In the genomic region with DNA sequence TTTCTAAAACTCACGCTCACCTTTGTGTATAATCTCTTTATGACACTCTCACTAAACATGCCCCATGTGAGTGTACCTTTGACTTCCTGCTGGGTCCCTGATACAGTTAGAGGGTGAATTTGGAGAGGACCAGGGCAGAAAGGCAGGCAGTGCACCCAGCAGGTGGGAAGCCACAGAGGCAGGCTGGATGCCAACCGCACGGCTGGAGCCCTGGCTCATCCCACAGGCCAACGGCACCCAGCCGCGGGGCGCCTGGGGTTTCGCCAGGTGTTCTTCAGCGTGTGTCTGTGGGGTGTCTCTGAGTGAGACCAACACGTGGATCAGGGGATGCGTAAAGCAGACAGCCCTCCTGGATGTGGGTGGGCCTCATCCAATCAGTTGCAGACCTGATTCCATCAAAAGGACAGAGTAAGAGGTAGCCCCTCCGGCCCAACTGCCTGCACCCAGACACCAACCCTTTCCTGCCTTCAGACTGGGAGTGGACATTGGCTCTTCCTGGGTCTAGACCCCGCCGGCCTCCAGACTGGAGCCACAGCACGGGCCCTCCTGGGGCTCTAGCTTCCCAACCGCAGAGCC, we compare ENCODE assay signal across 23 cellular contexts. TPM values are rescaled to one million over a fixed set of nuclear protein-coding genes. Genes with fewer than 3 reads are reported as not detected.
DNase-seq lines count a peak whose midpoint lies in the region; TF ChIP-seq lines count a peak whose summit lies in the region.
"Had no signal": no experiment of that assay in that cellular context is flagged by ENCODE, and none has a peak within 500 bp of the region (broad histone marks: within the 10 kb centered on the region; RNA-seq: fewer than 3 reads in every experiment).

No MANE protein-coding gene starts in this region.

- H3K36me3 ChIP-seq in MG63 (no peaks in the 10 kb centered on the region), osteoblast (ENCODE audit: insufficient read depth, low read length) (no peaks in the 10 kb centered on the region)
- H3K36me3 ChIP-seq: ascending aorta, cardiac muscle cell, HAP-1, thyroid gland had no signal

- H3K4me2 ChIP-seq in osteoblast (ENCODE audit: insufficient read depth, low read length), result no peak overlapping the region

- H3K9me3 ChIP-seq in MG63, result no peaks in the 10 kb centered on the region
- no peaks in the 10 kb centered on the region for H3K9me3 ChIP-seq in osteoblast (ENCODE audit: low read depth, low read length)
- H3K9me3 ChIP-seq: ascending aorta, HAP-1, thyroid gland had no signal

- H3K4me3 ChIP-seq in MG63, result no peak overlapping the region
- H3K4me3 ChIP-seq in osteoblast (ENCODE audit: insufficient read depth, low read length), result no peak overlapping the region
- H3K4me3 ChIP-seq: ascending aorta, cardiac muscle cell, coronary artery, HAP-1, thyroid gland had no signal

- peaks cover 15% of the 10 kb centered on the region for H3K27me3 ChIP-seq in MG63
- H3K27me3 ChIP-seq in osteoblast (ENCODE audit: insufficient read depth, low read length), result peaks cover 40% of the 10 kb centered on the region
- H3K27me3 ChIP-seq: ascending aorta, thyroid gland had no signal

- H3K79me2 ChIP-seq in osteoblast (ENCODE audit: insufficient read depth, low read length), result no peaks in the 10 kb centered on the region

- H3K4me1 ChIP-seq in osteoblast (ENCODE audit: insufficient read depth, low read length), result no peaks in the 10 kb centered on the region
- H3K4me1 ChIP-seq: ascending aorta, HAP-1, thyroid gland had no signal

- H2AFZ ChIP-seq in osteoblast (ENCODE audit: low read length), result no peak overlapping the region

- H3K27ac ChIP-seq in osteoblast (ENCODE audit: low read depth, low read length), result no peak overlapping the region
- H3K27ac ChIP-seq: ascending aorta, cardiac muscle cell, coronary artery, thyroid gland had no signal

- peak; percentile 54 for DNase-seq in DMS153 (lab: John Stamatoyannopoulos, UW)
- no peak for DNase-seq in DMS153 treated with DMSO at 0.1 percent for 48 hours (lab: John Stamatoyannopoulos, UW; ENCODE audit: unreplicated experiment)
- DNase-seq in MG63, result peak; percentile 69
- peak; percentile 96 for DNase-seq in NCI-H345 treated with DMSO at 0.1 percent for 48 hours (lab: John Stamatoyannopoulos, UW; ENCODE audit: unreplicated experiment)
- DNase-seq in osteoblast (ENCODE audit: insufficient read length, low spot score, missing footprints), result peak; percentile 10
- DNase-seq in activated CD4-positive, alpha-beta T cell treated with anti-CD3 and anti-CD28 coated beads for 1 hour, result no peak
- no peak for DNase-seq in activated CD4-positive, alpha-beta T cell treated with anti-CD3 and anti-CD28 coated beads for 4 hours
- no peak for DNase-seq in NCI-H1694 (lab: John Stamatoyannopoulos, UW)
- DNase-seq: 8988T; activated CD4-positive, CD25-positive, alpha-beta regulatory T cell treated with anti-CD3 and anti-CD28 coated beads, Interleukin-2, amount 50 U/mL, for 72 hours; activated effector memory CD4-positive, alpha-beta T cell treated with Interleukin-2 at 50 U/mL for 16 hours; activated naive CD8-positive, alpha-beta T cell treated with anti-CD3 and anti-CD28 coated beads, Interleukin-2, amount 10 ng/mL, durations not matched to agents 7 days and 5 days; AML-193; effector memory CD4-positive, alpha-beta T cell; Karpas-422; left ventricle myocardium superior; naive thymus-derived CD4-positive, alpha-beta T cell; NCI-H526; thyroid gland had no signal

- no peaks in the 10 kb centered on the region for H4K20me1 ChIP-seq in osteoblast (ENCODE audit: insufficient read depth, low read length)

- no peak for TF ChIP-seq CTCF in osteoblast (IDR thresholded peaks at IDR 0.05; ENCODE audit: extremely low read depth, low read depth, low read length)

RNA-seq across cellular contexts. Expression of a gene that starts 51.6 kb away (rescaled TPM):
- 23.9 and 32.4 TPM in 2 replicates for total RNA-seq in MG63 (2014; rRNA removed; shearing (Covaris generic); ENCODE audit: low replicate concordance)
- total RNA-seq in osteoblast, result 58.3 and 60.4 TPM in 2 replicates

RNA-seq across cellular contexts. Expression of a gene that starts 56.4 kb away (rescaled TPM):
- 18.6 and 34.7 TPM in 2 replicates for total RNA-seq in MG63 (2014; rRNA removed; shearing (Covaris generic); ENCODE audit: low replicate concordance)
- total RNA-seq in osteoblast, result 69.5 and 81.1 TPM in 2 replicates

Comparison
In these comparisons a context has a peak if more than half of its experiments do, and no peak if none do; other contexts are left out.
1. DNase-seq: peak in DMS153 (single experiment), MG63 (single experiment), NCI-H345 treated with DMSO at 0.1 percent for 48 hours (single experiment) and osteoblast (single experiment); none in DMS153 treated with DMSO at 0.1 percent for 48 hours (single experiment), activated CD4-positive, alpha-beta T cell treated with anti-CD3 and anti-CD28 coated beads for 1 hour (single experiment), activated CD4-positive, alpha-beta T cell treated with anti-CD3 and anti-CD28 coated beads for 4 hours (0 of 2) and NCI-H1694 (single experiment).